20 cellular contexts compared by ENCODE assay signal in genomic region chr1:184740344-184740743, GRCh38.
"Had no signal": no experiment of that assay in that cellular context is flagged by ENCODE, and none has a peak within 500 bp of the region (broad histone marks: within the 10 kb centered on the region; RNA-seq: fewer than 3 reads in every experiment).

No MANE protein-coding gene starts in this region.

- H3K9me3 ChIP-seq: gastrocnemius medialis, heart right ventricle, left lung, lower lobe of right lung, pancreas, psoas muscle, right lobe of liver, tibial artery, upper lobe of left lung, uterus had no signal

- H3K27ac ChIP-seq: gastrocnemius medialis, heart right ventricle, lower lobe of right lung, neural progenitor cell, pancreas, psoas muscle, right lobe of liver, tibial artery, upper lobe of left lung, uterus had no signal

- H3K4me3 ChIP-seq: gastrocnemius medialis, heart right ventricle, left lung, lower lobe of right lung, neural progenitor cell, pancreas, psoas muscle, right lobe of liver, tibial artery, upper lobe of left lung, uterus had no signal

- ATAC-seq: esophagus mucosa; gastrocnemius medialis; heart right ventricle; left lung; lower lobe of right lung; natural killer cell treated with Interleukin-12 subunit alpha and Interleukin-12 subunit beta and Interleukin-15 and Interleukin-18, amount 100 ng/mL, for 72 hours; psoas muscle; stimulated activated effector memory CD8-positive, alpha-beta T cell treated with anti-CD3 and anti-CD28 coated beads, Interleukin-12 subunit alpha, Interleukin-12 subunit beta, amount 100 ng/mL, for 72 hours had no signal

- H3K36me3 ChIP-seq: neural progenitor cell, uterus had no signal

- H3K27me3 ChIP-seq: gastrocnemius medialis, heart right ventricle, left lung, neural progenitor cell, pancreas, right lobe of liver, tibial artery, upper lobe of left lung, uterus had no signal

- H3K4me1 ChIP-seq: neural progenitor cell, uterus had no signal

- DNase-seq: effector memory CD4-positive, alpha-beta T cell; gastrocnemius medialis; heart right ventricle; hypothalamus; left lung; lower lobe of right lung; occipital lobe; pancreas; psoas muscle; retina; right lobe of liver; stimulated activated CD4-positive, alpha-beta T cell treated with anti-CD3 and anti-CD28 coated beads, Interleukin-4, amount 100 ng/mL, for 1 hour; stimulated activated CD8-positive, alpha-beta memory T cell treated with anti-CD3 and anti-CD28 coated beads, Interleukin-4, amount 100 ng/mL, for 48 hours; tibial artery; upper lobe of left lung; uterus had no signal
